ENCODE assay signal across 11 cellular contexts in genomic region chr1:61299468-61299867, GRCh38.
DNase-seq lines count a peak whose midpoint lies in the region; ATAC-seq and TF ChIP-seq lines count a peak whose summit lies in the region.
"Had no signal": no experiment of that assay in that cellular context is flagged by ENCODE, and none has a peak within 500 bp of the region (broad histone marks: within the 10 kb centered on the region; RNA-seq: fewer than 3 reads in every experiment).

No MANE protein-coding gene starts in this region.

- no peak overlapping the region for H3K4me3 Mint-ChIP-seq in WTC11

- peak overlapping the region; percentile 32; the same call in 1 of the 2 replicates for H3K27ac Mint-ChIP-seq in WTC11

- no peak for TF ChIP-seq CTCF in WTC11 (IDR thresholded peaks at IDR 0.05)
- no peak for TF ChIP-seq CTCF in esophagus squamous epithelium (IDR thresholded peaks at IDR 0.05)
- TF ChIP-seq CTCF in mucosa of descending colon (IDR thresholded peaks at IDR 0.05): no peak
- TF ChIP-seq CTCF in upper lobe of left lung (IDR thresholded peaks at IDR 0.05): no peak

- 13 to 23% methylated on average over 2 of the region's 2 CpGs for WGBS in esophagus squamous epithelium, 2 donors
- WGBS in upper lobe of left lung, 2 donors: 18 to 21% methylated on average over 2 of the region's 2 CpGs

- H3K36me3 Mint-ChIP-seq in WTC11: peaks cover 8% of the 10 kb centered on the region

- H3K4me3 ChIP-seq in esophagus squamous epithelium (peak overlapping the region in 1 of 4 donors; percentile 34), mucosa of descending colon (no peak overlapping the region), upper lobe of left lung (peak overlapping the region in 1 of 4 donors; percentile 1)

- ATAC-seq in WTC11: no peak
- peak; percentile 61 for ATAC-seq in mucosa of descending colon
- no peak for ATAC-seq in upper lobe of left lung (ENCODE audit: low FRiP score in 2 of 2)

- no peak for DNase-seq in WTC11 (ENCODE audit: low spot score)
- no peak for DNase-seq in esophagus squamous epithelium (lab: John Stamatoyannopoulos, UW)
- no peak for DNase-seq in mucosa of descending colon
- no peak for DNase-seq in upper lobe of left lung
- no peak for DNase-seq in occipital lobe (lab: John Stamatoyannopoulos, UW)
- no peak for DNase-seq in GM03348 (ENCODE audit: low spot score)
- no peak for DNase-seq in activated CD4-positive, alpha-beta T cell treated with anti-CD3 and anti-CD28 coated beads, Interleukin-2, amount 50 U/mL, for 4 hours
- DNase-seq: activated CD4-positive, alpha-beta T cell treated with anti-CD3 and anti-CD28 coated beads, Interleukin-2, amount 50 U/mL, for 48 hours; mesendoderm; NCI-H1417; NCI-H526 had no signal

- H3K4me1 ChIP-seq in esophagus squamous epithelium (peaks cover 10 to 49% (median 23%) of the 10 kb centered on the region in 3 donors), mucosa of descending colon (ENCODE audit: low read depth) (peaks cover 13% of the 10 kb centered on the region), upper lobe of left lung (peaks cover 17 to 36% (median 22%) of the 10 kb centered on the region in 4 donors)

- intact Hi-C loops in esophagus squamous epithelium (cut with DNase I) (no loop called here), mucosa of descending colon (cut with DNase I, micrococcal nuclease) (no loop called here)

- H3K9me3 ChIP-seq in esophagus squamous epithelium: no peaks in the 10 kb centered on the region
- no peaks in the 10 kb centered on the region for H3K9me3 ChIP-seq in mucosa of descending colon
- no peaks in the 10 kb centered on the region for H3K9me3 ChIP-seq in upper lobe of left lung

- H3K27ac ChIP-seq in esophagus squamous epithelium (peak overlapping the region; percentile 23 to 73 (median 65)), upper lobe of left lung (peak overlapping the region; percentile 50 to 81 (median 66))

- CTCF ChIA-PET in WTC11 (lab: Charles Lee): interaction anchor here (2.9 kb wide), 1 partner anchor 249 kb away, joined by 8 read pairs; no protein-coding TSS in a partner anchor

- no peaks in the 10 kb centered on the region for H3K27me3 Mint-ChIP-seq in WTC11 (ENCODE audit: low read depth)

- POLR2A ChIA-PET in WTC11 (lab: Charles Lee): no interaction called here

- TF ChIP-seq POLR2A in esophagus squamous epithelium (IDR thresholded peaks at IDR 0.05): no peak
- TF ChIP-seq POLR2A in upper lobe of left lung (IDR thresholded peaks at IDR 0.05): no peak

- peaks cover 9% of the 10 kb centered on the region; the same call in 1 of the 2 replicates for H3K9me3 Mint-ChIP-seq in WTC11

- H3K27me3 ChIP-seq in esophagus squamous epithelium (no peaks in the 10 kb centered on the region), upper lobe of left lung (no peaks in the 10 kb centered on the region)

- H3K36me3 ChIP-seq in esophagus squamous epithelium (no peaks in the 10 kb centered on the region), mucosa of descending colon (ENCODE audit: low read depth) (no peaks in the 10 kb centered on the region), upper lobe of left lung (no peaks in the 10 kb centered on the region)

- no peak for TF ChIP-seq EP300 in upper lobe of left lung (IDR thresholded peaks at IDR 0.05)

- H3K4me1 Mint-ChIP-seq in WTC11: peaks cover 77% of the 10 kb centered on the region

TF ChIP-seq in WTC11, 78 proteins besides CTCF, POLR2A, EP300 and RAD21:
- 0 out of 2 replicates have a peak, but pooled peaks have one; percentile 20 for TF ChIP-seq GABPB1 (CRISPR knock-in tag; IDR thresholded peaks at IDR 0.05)
- no peak for TF ChIP-seq ZNF512 (CRISPR knock-in tag; IDR thresholded peaks at IDR 0.05; ENCODE audit: borderline replicate concordance)
- TF ChIP-seq ELF4 (CRISPR knock-in tag; IDR thresholded peaks at IDR 0.05; ENCODE audit: low read depth): no peak
- no peak for TF ChIP-seq STAT6 (CRISPR knock-in tag; conservative IDR thresholded peaks at IDR 0.05; ENCODE audit: low read depth)
- no peak for TF ChIP-seq ZNF425 (CRISPR knock-in tag; conservative IDR thresholded peaks at IDR 0.05)
- no peak for TF ChIP-seq ESRRA (CRISPR knock-in tag; IDR thresholded peaks at IDR 0.05; ENCODE audit: borderline replicate concordance)
- TF ChIP-seq AFF4 (CRISPR knock-in tag; IDR thresholded peaks at IDR 0.05; ENCODE audit: borderline replicate concordance): no peak
TF ChIP-seq in WTC11: peak in this region for 1.
